1 cellular context compared by ENCODE assay signal in genomic region chr1:200429221-200429751, GRCh38.
TF ChIP-seq lines count a peak whose summit lies in the region.

No MANE protein-coding gene starts in this region.

TF ChIP-seq in K562, 482 proteins besides CTCF, POLR2A, EP300 and RAD21 (continued from another document and continues in another):
- TF ChIP-seq ZNF384 (IDR thresholded peaks at IDR 0.05; ENCODE audit: low read depth, low read length) = peak; percentile 87
- no peak for TF ChIP-seq E2F5 (CRISPR knock-in tag; IDR thresholded peaks at IDR 0.05)
- no peak for TF ChIP-seq MEIS2 (IDR thresholded peaks at IDR 0.05; ENCODE audit: partially characterized antibody)
- no peak for TF ChIP-seq HMG20B (CRISPR knock-in tag; IDR thresholded peaks at IDR 0.05)
- no peak for TF ChIP-seq BCOR (IDR thresholded peaks at IDR 0.05)
- TF ChIP-seq SMC3 (conservative IDR thresholded peaks at IDR 0.05; ENCODE audit: insufficient read depth, low read depth, low read length) = no peak
- TF ChIP-seq ZBTB8A (IDR thresholded peaks at IDR 0.05; ENCODE audit: partially characterized antibody) = no peak
- no peak for TF ChIP-seq TCF7L2 (IDR thresholded peaks at IDR 0.05; ENCODE audit: low read depth, low read length)
- no peak for TF ChIP-seq ZC3H11A (IDR thresholded peaks at IDR 0.05; ENCODE audit: low read depth, low read length)
- TF ChIP-seq SMARCA4 (IDR thresholded peaks at IDR 0.05) = peak; percentile 77
- no peak for TF ChIP-seq ZMIZ1 (IDR thresholded peaks at IDR 0.05; ENCODE audit: low read depth in 2 of 2, low read length in 2 of 2)
- TF ChIP-seq ZBTB1 (CRISPR knock-in tag; IDR thresholded peaks at IDR 0.05; ENCODE audit: borderline replicate concordance, low read depth) = no peak
- TF ChIP-seq KHSRP (IDR thresholded peaks at IDR 0.05) = no peak
- no peak for TF ChIP-seq PATZ1 (CRISPR knock-in tag; IDR thresholded peaks at IDR 0.05; ENCODE audit: borderline replicate concordance)
- no peak for TF ChIP-seq THAP7 (CRISPR knock-in tag; IDR thresholded peaks at IDR 0.05)
- TF ChIP-seq CGGBP1 (CRISPR knock-in tag; IDR thresholded peaks at IDR 0.05) = no peak
- TF ChIP-seq HMGN3 (IDR thresholded peaks at IDR 0.05; ENCODE audit: borderline replicate concordance, extremely low read depth, insufficient read length, low read depth, low read length) = no peak
- no peak for TF ChIP-seq PTRF (tag; IDR thresholded peaks at IDR 0.05)
- TF ChIP-seq IFI16 (CRISPR knock-in tag; IDR thresholded peaks at IDR 0.05) = no peak
- no peak for TF ChIP-seq ZNF75A (CRISPR knock-in tag; IDR thresholded peaks at IDR 0.05)
- TF ChIP-seq C11orf30 (IDR thresholded peaks at IDR 0.05; ENCODE audit: low read depth) = peak; percentile 48; the same call in 1 of the 2 replicates
- TF ChIP-seq FOXJ3 (CRISPR knock-in tag; IDR thresholded peaks at IDR 0.05) = no peak
- no peak for TF ChIP-seq TCF15 (CRISPR knock-in tag; IDR thresholded peaks at IDR 0.05)
- TF ChIP-seq DACH1 (IDR thresholded peaks at IDR 0.05; ENCODE audit: partially characterized antibody) = no peak
- no peak for TF ChIP-seq NELFE (IDR thresholded peaks at IDR 0.05; ENCODE audit: insufficient read depth, insufficient read length)
- TF ChIP-seq ARID1B (IDR thresholded peaks at IDR 0.05) = peak; percentile 70; the same call in 1 of the 2 replicates
- no peak for TF ChIP-seq ZKSCAN1 (IDR thresholded peaks at IDR 0.05; ENCODE audit: low read depth, low read length)
- TF ChIP-seq POLR2AphosphoS2 (IDR thresholded peaks at IDR 0.05; ENCODE audit: low read length) = no peak
- no peak for TF ChIP-seq SPI1 (IDR thresholded peaks at IDR 0.05; ENCODE audit: borderline replicate concordance, low read depth, low read length)
- no peak for TF ChIP-seq KAT7 (CRISPR knock-in tag; IDR thresholded peaks at IDR 0.05; ENCODE audit: borderline replicate concordance)
- TF ChIP-seq ESRRA (IDR thresholded peaks at IDR 0.05; ENCODE audit: borderline replicate concordance, low read depth) = peak; percentile 98
- no peak for TF ChIP-seq CC2D1A (IDR thresholded peaks at IDR 0.05)
- TF ChIP-seq CBX1 (IDR thresholded peaks at IDR 0.05; ENCODE audit: low read depth) = no peak
- no peak for TF ChIP-seq PHF8 (IDR thresholded peaks at IDR 0.05; ENCODE audit: borderline replicate concordance, low read length)
- TF ChIP-seq E2F4 (CRISPR knock-in tag; IDR thresholded peaks at IDR 0.05; ENCODE audit: low read depth) = no peak
- TF ChIP-seq JUN (IDR thresholded peaks at IDR 0.05; ENCODE audit: borderline replicate concordance, low read depth, low read length) = peak; percentile 70
- TF ChIP-seq JUN (CRISPR knock-in tag; IDR thresholded peaks at IDR 0.05; ENCODE audit: borderline replicate concordance) = no peak
- TF ChIP-seq ZNF124 (CRISPR knock-in tag; IDR thresholded peaks at IDR 0.05) = no peak
- no peak for TF ChIP-seq GTF2F1 (IDR thresholded peaks at IDR 0.05; ENCODE audit: low read depth, low read length)
- TF ChIP-seq HDAC2 (IDR thresholded peaks at IDR 0.05) = no peak
- TF ChIP-seq CTBP1 (IDR thresholded peaks at IDR 0.05; ENCODE audit: borderline replicate concordance) = no peak
- TF ChIP-seq HIVEP1 (CRISPR knock-in tag; IDR thresholded peaks at IDR 0.05) = no peak
- peak; percentile 60 to 76; a peak in 3 of 4 replicates for TF ChIP-seq KDM1A (IDR thresholded peaks at IDR 0.05)
- no peak for TF ChIP-seq WHSC1 (IDR thresholded peaks at IDR 0.05; ENCODE audit: low read length)
- TF ChIP-seq GTF2E2 (tag; IDR thresholded peaks at IDR 0.05) = no peak
- no peak for TF ChIP-seq TFAM (CRISPR knock-in tag; conservative IDR thresholded peaks at IDR 0.05)
- TF ChIP-seq POLR3A (IDR thresholded peaks at IDR 0.05; ENCODE audit: borderline replicate concordance, extremely low read depth, insufficient read depth, insufficient read length) = no peak
- no peak for TF ChIP-seq ZFP1 (CRISPR knock-in tag; IDR thresholded peaks at IDR 0.05)
- peak in 1 of 2 experiments; percentile 90; a peak in 2 of 4 replicates for TF ChIP-seq MLLT1 (IDR thresholded peaks at IDR 0.05)
- TF ChIP-seq SAP30 (IDR thresholded peaks at IDR 0.05; ENCODE audit: borderline replicate concordance, insufficient read depth, low read depth, low read length, poor library complexity, severe bottlenecking) = no peak
- TF ChIP-seq TAL1 (IDR thresholded peaks at IDR 0.05) = 0 out of 2 replicates have a peak, but pooled peaks have one; percentile 10
- TF ChIP-seq RCOR1 (IDR thresholded peaks at IDR 0.05; ENCODE audit: borderline replicate concordance in 1 of 2, low read depth in 2 of 2, low read length in 2 of 2) = peak in 1 of 2 experiments; percentile 56; a peak in 1 of 4 replicates
- TF ChIP-seq NR2C1 (IDR thresholded peaks at IDR 0.05) = peak; percentile 59; the same call in 1 of the 2 replicates
- TF ChIP-seq NR2C1 (tag; IDR thresholded peaks at IDR 0.05) = peak; percentile 65; the same call in 1 of the 2 replicates
- TF ChIP-seq MEF2A (IDR thresholded peaks at IDR 0.05; ENCODE audit: control insufficient read depth, low read depth, low read length) = no peak
- TF ChIP-seq POLR3G (IDR thresholded peaks at IDR 0.05; ENCODE audit: extremely low read depth, insufficient read length, insufficient replicate concordance) = no peak
- no peak for TF ChIP-seq ZBTB17 (CRISPR knock-in tag; IDR thresholded peaks at IDR 0.05)
- TF ChIP-seq FOXM1 (IDR thresholded peaks at IDR 0.05; ENCODE audit: low read depth) = no peak
- TF ChIP-seq FOXM1 (CRISPR knock-in tag; IDR thresholded peaks at IDR 0.05; ENCODE audit: low read depth) = no peak
- TF ChIP-seq CREB3L1 (IDR thresholded peaks at IDR 0.05; ENCODE audit: borderline replicate concordance, low read depth) = no peak
- no peak for TF ChIP-seq ZNF23 (CRISPR knock-in tag; IDR thresholded peaks at IDR 0.05)
- TF ChIP-seq NCOA6 (IDR thresholded peaks at IDR 0.05) = no peak
- TF ChIP-seq MECOM (CRISPR knock-in tag; IDR thresholded peaks at IDR 0.05) = no peak
- no peak for TF ChIP-seq MXI1 (IDR thresholded peaks at IDR 0.05; ENCODE audit: low read depth, low read length)
- no peak for TF ChIP-seq USF1 (CRISPR knock-in tag; IDR thresholded peaks at IDR 0.05)
- TF ChIP-seq CEBPG (CRISPR knock-in tag; IDR thresholded peaks at IDR 0.05) = no peak
- TF ChIP-seq CEBPG (tag; conservative IDR thresholded peaks at IDR 0.05 in 1 of 2, IDR thresholded peaks at IDR 0.05 in 1 of 2) = peak in 1 of 2 experiments; percentile 41; a peak in 1 of 4 replicates
- no peak for TF ChIP-seq CREB1 (IDR thresholded peaks at IDR 0.05)
- peak; percentile 21; the same call in 1 of the 2 replicates for TF ChIP-seq CREB1 (CRISPR knock-in tag; IDR thresholded peaks at IDR 0.05)
- TF ChIP-seq NR2C2 (CRISPR knock-in tag; IDR thresholded peaks at IDR 0.05) = no peak
- peak; percentile 84 for TF ChIP-seq NR2C2 (tag; IDR thresholded peaks at IDR 0.05)
- TF ChIP-seq SREBF1 (IDR thresholded peaks at IDR 0.05; ENCODE audit: borderline replicate concordance, low read depth, low read length) = no peak
- TF ChIP-seq NR4A1 (CRISPR knock-in tag; IDR thresholded peaks at IDR 0.05) = no peak
- no peak for TF ChIP-seq NR4A1 (tag; IDR thresholded peaks at IDR 0.05)
